ENCODE assay signal across 9 cellular contexts in genomic region chr15:99614749-99615288, GRCh38. TPM values are rescaled to one million over a fixed set of nuclear protein-coding genes. Genes with fewer than 3 reads are reported as not detected.
DNase-seq lines count a peak whose midpoint lies in the region; ATAC-seq, FAIRE-seq and TF ChIP-seq lines count a peak whose summit lies in the region.
"Had no signal": no experiment of that assay in that cellular context is flagged by ENCODE, and none has a peak within 500 bp of the region (broad histone marks: within the 10 kb centered on the region; RNA-seq: fewer than 3 reads in every experiment).

No MANE protein-coding gene starts in this region.

- no peak overlapping the region for H2BK12ac ChIP-seq in H1 (ENCODE audit: low read depth, low read length)

- H3K18ac ChIP-seq in IMR-90 (ENCODE audit: low read depth, low read length) (peak overlapping the region; percentile 21; the same call in 1 of the 2 replicates), H1 (ENCODE audit: extremely low read depth, low read length) (no peak overlapping the region)

- H3K27ac Mint-ChIP-seq in nephron progenitor cell, result peak overlapping the region; percentile 88

- no peak for TF ChIP-seq RAD21 in IMR-90 (IDR thresholded peaks at IDR 0.05; ENCODE audit: low read length)
- TF ChIP-seq RAD21 in H1 (IDR thresholded peaks at IDR 0.05 in 1 of 2, conservative IDR thresholded peaks at IDR 0.05 in 1 of 2; ENCODE audit: low read depth in 2 of 2, low read length in 2 of 2), result no peak

- no peaks in the 10 kb centered on the region for H3K23me2 ChIP-seq in H1 (ENCODE audit: low read depth, low read length)

- H3K27me3 ChIP-seq in IMR-90 (ENCODE audit: control insufficient read depth, insufficient read depth, low read length) (no peaks in the 10 kb centered on the region), H1 (replicated peaks in 1 of 4; ENCODE audit: control insufficient read depth in 3 of 4, extremely low read depth in 1 of 4, insufficient read depth in 3 of 4, low read length in 3 of 4) (no peaks in the 10 kb centered on the region)

- H2BK120ac ChIP-seq in IMR-90 (ENCODE audit: low read depth, low read length), result no peak overlapping the region
- H2BK120ac ChIP-seq in H1 (replicated peaks; ENCODE audit: low read depth, low read length), result no peak overlapping the region

- no peak overlapping the region for H3K4ac ChIP-seq in IMR-90 (ENCODE audit: low read depth, low read length)
- H3K4ac ChIP-seq in H1 (replicated peaks; ENCODE audit: insufficient read length, low read depth, low read length), result no peak overlapping the region

- H4K5ac ChIP-seq in IMR-90 (ENCODE audit: low read depth, low read length) (no peak overlapping the region), H1 (ENCODE audit: insufficient read length, low read depth, low read length) (no peak overlapping the region)

- TF ChIP-seq CTCF in IMR-90 (conservative IDR thresholded peaks at IDR 0.05; ENCODE audit: low read depth, low read length) (no peak), H1 (IDR thresholded peaks at IDR 0.05; ENCODE audit: control extremely low read depth in 1 of 3, insufficient read depth in 1 of 3, low read depth in 1 of 3, low read length in 3 of 3) (no peak), nephron progenitor cell (IDR thresholded peaks at IDR 0.05) (no peak)

- H3K36me3 Mint-ChIP-seq in nephron progenitor cell (ENCODE audit: low read depth), result peaks cover 17% of the 10 kb centered on the region

- no TSS peak for BruUV-seq in IMR-90 (replicated peaks; lab: Mats Ljungman, UMichigan)

- 0 out of 2 replicates have a peak, but pooled peaks have one; percentile 33 for ATAC-seq in IMR-90 (ENCODE audit: low read depth)
- ATAC-seq in GM18870 (IDR thresholded peaks at IDR 0.05; ENCODE audit: unreplicated experiment), result no peak

- CTCF ChIA-PET in IMR-90 (lab: Yijun Ruan, JAX) (interaction anchor here (1.4 kb wide), 1 partner anchor 14 kb away, joined by 4 read pairs; no protein-coding TSS in a partner anchor), H1 (lab: Charles Lee; ENCODE audit: partially characterized antibody) (interaction anchor here (1.0 to 2.2 kb wide), 5 partner anchors 11 to 343 kb away, joined by 3 to 8 read pairs (median 3); no protein-coding TSS in a partner anchor)

- H3K36me3 ChIP-seq in IMR-90 (ENCODE audit: control insufficient read depth, insufficient read depth, low read length) (no peaks in the 10 kb centered on the region), H1 (ENCODE audit: control insufficient read depth in 2 of 4, insufficient read depth in 4 of 4, low read length in 3 of 4) (no peaks in the 10 kb centered on the region)

- no peak overlapping the region for H2AK9ac ChIP-seq in IMR-90 (replicated peaks; ENCODE audit: low read depth, low read length, poor library complexity)

- peaks cover 0 to 89% of the 10 kb centered on the region in 2 experiments; a peak in 3 of 4 replicates for H3K79me2 ChIP-seq in H1 (ENCODE audit: control insufficient read depth in 1 of 2, insufficient read depth in 2 of 2, low read length in 2 of 2)

- no peak overlapping the region for H3K4me3 Mint-ChIP-seq in nephron progenitor cell

- H3K27ac ChIP-seq in IMR-90 (ENCODE audit: insufficient read depth, low read length) (no peak overlapping the region), H1 (ENCODE audit: low read depth, low read length) (no peak overlapping the region)

- H3K4me2 ChIP-seq in IMR-90 (ENCODE audit: low read depth, low read length) (peak overlapping the region; percentile 24; the same call in 1 of the 2 replicates), H1 (ENCODE audit: insufficient read depth in 1 of 2, low read depth in 2 of 2, low read length in 2 of 2) (no peak overlapping the region)

- H3K14ac ChIP-seq in IMR-90 (replicated peaks; ENCODE audit: low read depth, low read length), result peak overlapping the region; percentile 46
- no peak overlapping the region for H3K14ac ChIP-seq in H1 (ENCODE audit: insufficient read length)

- H3K4me1 ChIP-seq in IMR-90 (ENCODE audit: control insufficient read depth, insufficient read depth, low read length), result peaks cover 8% of the 10 kb centered on the region
- peaks cover 0 to 8% (median 5%) of the 10 kb centered on the region in 4 experiments; a peak in 3 of 7 replicates for H3K4me1 ChIP-seq in H1 (replicated peaks in 1 of 4; ENCODE audit: control insufficient read depth in 3 of 4, insufficient read depth in 4 of 4, low read length in 3 of 4)

- H2BK20ac ChIP-seq in IMR-90 (ENCODE audit: low read depth, low read length), result no peak overlapping the region
- H2BK20ac ChIP-seq in H1 (ENCODE audit: low read length), result no peak overlapping the region

- dilution Hi-C loops in IMR-90 (cut with HindIII; ENCODE audit: low sequenced_read_pairs, unreplicated experiment), result no loop called here

- DNase-seq in GM12891 (ENCODE audit: insufficient read length, low spot score) (no peak), IMR-90 (no peak), H1 (ENCODE audit: low read depth in 1 of 2, low spot score in 2 of 2) (no peak), nephron progenitor cell (no peak), NCI-H774 (lab: John Stamatoyannopoulos, UW) (no peak), D341Med (ENCODE audit: low spot score) (no peak), activated gamma-delta T cell treated with Interleukin-2 at 50 U/mL for 16 hours (no peak)
- DNase-seq: substantia nigra had no signal

- TF ChIP-seq EP300 in H1 (IDR thresholded peaks at IDR 0.05; ENCODE audit: borderline replicate concordance in 1 of 2, low read depth in 2 of 2, low read length in 2 of 2), result no peak

- in situ Hi-C loops in IMR-90 (cut with MboI; ENCODE audit: low sequenced_read_pairs), result no loop called here

- peaks cover 10% of the 10 kb centered on the region for H3K9me1 ChIP-seq in IMR-90 (ENCODE audit: insufficient read depth, low read length)

- H4K8ac ChIP-seq in IMR-90 (ENCODE audit: low read depth in 2 of 2, low read length in 2 of 2), result 0 out of 4 replicates have a peak overlapping the region, but pooled peaks of 1 of the 2 experiments have one; percentile 29
- no peak overlapping the region for H4K8ac ChIP-seq in H1 (ENCODE audit: extremely low read depth, insufficient read depth, low read length)

- H3K9me3 Mint-ChIP-seq in nephron progenitor cell, result no peaks in the 10 kb centered on the region

- H3K9ac ChIP-seq in IMR-90 (ENCODE audit: low read depth, low read length) (no peak overlapping the region), H1 (replicated peaks in 1 of 4; ENCODE audit: extremely low read depth in 1 of 4, low read depth in 3 of 4, low read length in 3 of 4) (no peak overlapping the region)

- H3K79me1 ChIP-seq in IMR-90 (ENCODE audit: low read depth in 1 of 2, low read length in 2 of 2) (peaks cover 36 to 74% of the 10 kb centered on the region in 2 experiments), H1 (ENCODE audit: low read depth, low read length) (no peaks in the 10 kb centered on the region)

- peak overlapping the region; percentile 43; the same call in 1 of the 2 replicates for H3K23ac ChIP-seq in IMR-90 (ENCODE audit: low read depth, low read length)
- no peak overlapping the region for H3K23ac ChIP-seq in H1 (ENCODE audit: insufficient read length)

- no peak overlapping the region for H3K56ac ChIP-seq in IMR-90 (ENCODE audit: extremely low read depth, insufficient read depth, low read length)
- H3K56ac ChIP-seq in H1 (replicated peaks; ENCODE audit: insufficient read length, low read depth, low read length), result no peak overlapping the region

- H2BK15ac ChIP-seq in IMR-90 (ENCODE audit: low read depth, low read length) (no peak overlapping the region), H1 (ENCODE audit: low read length) (no peak overlapping the region)

- H2AK5ac ChIP-seq in IMR-90 (ENCODE audit: low read depth, low read length), result no peak overlapping the region; the same call in 1 of the 2 replicates
- H2AK5ac ChIP-seq in H1 (ENCODE audit: low read depth, low read length), result no peak overlapping the region

- H2AFZ ChIP-seq in IMR-90 (replicated peaks; ENCODE audit: low read length, poor library complexity) (no peak overlapping the region), H1 (ENCODE audit: low read length) (no peak overlapping the region)

- H3K9me3 ChIP-seq in IMR-90 (ENCODE audit: control insufficient read depth, insufficient read depth, low read length), result no peaks in the 10 kb centered on the region
- no peaks in the 10 kb centered on the region for H3K9me3 ChIP-seq in H1 (ENCODE audit: insufficient read depth in 2 of 2, low read depth in 1 of 2, low read length in 1 of 2)

- no peaks in the 10 kb centered on the region for H3K27me3 Mint-ChIP-seq in nephron progenitor cell (ENCODE audit: low read depth, poor library complexity)

- H4K91ac ChIP-seq in IMR-90 (ENCODE audit: insufficient read depth, low read depth, low read length) (no peak overlapping the region), H1 (replicated peaks; ENCODE audit: insufficient read length, low read length) (no peak overlapping the region)

- FAIRE-seq in GM12891 (lab: Jason Lieb, UNC) (peak; percentile 55), H1 (lab: Jason Lieb, UNC) (no peak)

- 55% methylated on average over 1 of the region's 1 CpG; no CpG with 5 or more reads in 1 of the 2 experiments for WGBS in IMR-90 (ENCODE audit: extremely low coverage in 2 of 2, insufficient read length in 1 of 2), 2 experiments
- 71% methylated on average over 1 of the region's 1 CpG; no CpG with 5 or more reads in 1 of the 2 experiments for WGBS in H1 (ENCODE audit: extremely low coverage in 1 of 2, insufficient coverage in 1 of 2, insufficient read length in 1 of 2, insufficient replicate concordance in 2 of 2, low coverage in 1 of 2, low lambda C conversion rate in 2 of 2, missing lambda C conversion rate in 1 of 2), 2 experiments

- no peak for TF ChIP-seq POLR2A in GM12891 (IDR thresholded peaks at IDR 0.05; ENCODE audit: low read depth, low read length)
- TF ChIP-seq POLR2A in IMR-90 (IDR thresholded peaks at IDR 0.05; ENCODE audit: low read depth, low read length), result no peak
- no peak for TF ChIP-seq POLR2A in H1 (IDR thresholded peaks at IDR 0.05; ENCODE audit: control extremely low read depth in 1 of 2, low read depth in 2 of 2, low read length in 2 of 2)

- POLR2A ChIA-PET in IMR-90 (lab: Charles Lee; ENCODE audit: unreplicated experiment) (no interaction called here), H1 (lab: Charles Lee; ENCODE audit: partially characterized antibody) (no interaction called here)

- peaks cover 24% of the 10 kb centered on the region for H3K4me1 Mint-ChIP-seq in nephron progenitor cell

- H3K4me3 ChIP-seq in IMR-90 (ENCODE audit: insufficient read depth, low read depth, low read length), result no peak overlapping the region
- no peak overlapping the region for H3K4me3 ChIP-seq in H1 (ENCODE audit: extremely low read depth in 1 of 4, insufficient read depth in 2 of 4, low read depth in 3 of 4, low read length in 4 of 4)

- intact Hi-C loops in IMR-90 (cut with micrococcal nuclease), result no loop called here

- H2BK5ac ChIP-seq in IMR-90 (ENCODE audit: low read depth, low read length, poor library complexity, severe bottlenecking) (no peak overlapping the region), H1 (ENCODE audit: low read depth, low read length) (peak overlapping the region; percentile 36; the same call in 1 of the 2 replicates)

- H4K20me1 ChIP-seq in IMR-90 (ENCODE audit: insufficient read depth, low read length) (peaks cover 15% of the 10 kb centered on the region), H1 (replicated peaks in 1 of 2; ENCODE audit: control insufficient read depth in 1 of 2, insufficient read depth in 2 of 2, low read length in 2 of 2) (peaks cover 3% of the 10 kb centered on the region in 2 experiments)

RNA-seq across cellular contexts. Expression of gene MEF2A, which starts 49.0 kb away (rescaled TPM):
- 15.0 TPM for polyA plus RNA-seq in GM12891 (2012; ENCODE audit: low read depth, missing spikeins)
- total RNA-seq in IMR-90 (2012; rRNA removed), result 16.7 and 20.8 TPM in 2 replicates
- polyA plus RNA-seq in IMR-90 (2012; rRNA removed) (16.1 and 16.6 TPM in 2 replicates), H1 (2011; rRNA removed) (14.3 and 15.6 TPM in 2 replicates)
- polyA plus RNA-seq in IMR-90 (2012; cell fraction: cytosol; rRNA removed), result 7.0 and 12.0 TPM in 2 replicates
- 43.0 and 72.9 TPM in 2 replicates for polyA plus RNA-seq in IMR-90 (2012; cell fraction: nucleus; rRNA removed; ENCODE audit: low replicate concordance)
- 22.5 TPM in 2 replicates for total RNA-seq in H1 (2021; fragmentation: NEBNext Ultra II Directional; extraction: Animal tissue kit (Norgen Biotek cat#: 25700))
- polyA plus RNA-seq in H1 (2011; cell fraction: cytosol; rRNA removed), result 12.6 TPM
- 26.9 TPM for polyA plus RNA-seq in H1 (2011; cell fraction: nucleus; rRNA removed)
- 8.7 to 13.9 TPM (median 10.7 TPM) in 4 replicates for polyA plus RNA-seq in H1 (2012, experiment 1 of 2)
- polyA plus RNA-seq in H1 (2012, experiment 2 of 2), result 1.2 TPM
- 10.5 TPM for polyA plus RNA-seq in H1 (2013, experiment 1 of 2)
- polyA plus RNA-seq in H1 (2013, experiment 2 of 2), result 10.3 TPM
- 29.3 and 33.4 TPM in 2 replicates for polyA minus RNA-seq in H1 (2011; rRNA and poly(A)+ RNA removed)
- polyA minus RNA-seq in H1 (2011; cell fraction: cytosol; rRNA and poly(A)+ RNA removed), result 15.7 TPM
- 41.5 TPM for polyA minus RNA-seq in H1 (2011; cell fraction: nucleus; rRNA and poly(A)+ RNA removed)
